1 cellular context compared by ENCODE assay signal in genomic region chr1:154741747-154742495, GRCh38.
TF ChIP-seq lines count a peak whose summit lies in the region.

No MANE protein-coding gene starts in this region.

TF ChIP-seq in HepG2, 621 proteins besides CTCF, POLR2A, EP300 and RAD21 (continued from another document and continues in another):
- TF ChIP-seq HNF1A (IDR thresholded peaks at IDR 0.05; ENCODE audit: low read depth) (no peak), HNF1A (CRISPR knock-in tag; IDR thresholded peaks at IDR 0.05; ENCODE audit: borderline replicate concordance) (no peak), BRD4 (CRISPR knock-in tag; IDR thresholded peaks at IDR 0.05) (no peak), NCOR1 (IDR thresholded peaks at IDR 0.05; ENCODE audit: borderline replicate concordance, low read length) (no peak), TEF (CRISPR knock-in tag; IDR thresholded peaks at IDR 0.05) (no peak), RFX5 (IDR thresholded peaks at IDR 0.05; ENCODE audit: low read depth, low read length) (no peak), AGO2 (optimal IDR thresholded peaks at IDR 0.05; ENCODE audit: low read depth, low read length) (no peak), ZNF781 (CRISPR knock-in tag; IDR thresholded peaks at IDR 0.05; ENCODE audit: borderline replicate concordance, not compliant biosample characterization) (no peak), TOPORS (CRISPR knock-in tag; IDR thresholded peaks at IDR 0.05) (no peak), WIZ (CRISPR knock-in tag; IDR thresholded peaks at IDR 0.05) (no peak), YY1 (IDR thresholded peaks at IDR 0.05; ENCODE audit: insufficient read depth, insufficient replicate concordance, low read depth, low read length) (no peak), CC2D1A (CRISPR knock-in tag; IDR thresholded peaks at IDR 0.05) (no peak), ZNF282 (IDR thresholded peaks at IDR 0.05; ENCODE audit: partially characterized antibody) (no peak), ZNF513 (CRISPR knock-in tag; conservative IDR thresholded peaks at IDR 0.05) (no peak), ESRRA (CRISPR knock-in tag; IDR thresholded peaks at IDR 0.05; ENCODE audit: low read depth) (no peak), ZBTB20 (CRISPR knock-in tag; IDR thresholded peaks at IDR 0.05; ENCODE audit: borderline replicate concordance, low read depth) (no peak), MEIS1 (CRISPR knock-in tag; IDR thresholded peaks at IDR 0.05; ENCODE audit: borderline replicate concordance) (no peak), ZBTB25 (CRISPR knock-in tag; IDR thresholded peaks at IDR 0.05) (no peak), TBX3 (IDR thresholded peaks at IDR 0.05; ENCODE audit: borderline replicate concordance) (no peak), ATRX (CRISPR knock-in tag; IDR thresholded peaks at IDR 0.05; ENCODE audit: borderline replicate concordance) (no peak), REPIN1 (CRISPR knock-in tag; IDR thresholded peaks at IDR 0.05; ENCODE audit: borderline replicate concordance, low read depth) (peak; percentile 27; the same call in 1 of the 2 replicates), ZFP36 (IDR thresholded peaks at IDR 0.05; ENCODE audit: borderline replicate concordance, low read depth, low read length, partially characterized antibody) (peak; percentile 17), MLX (CRISPR knock-in tag; IDR thresholded peaks at IDR 0.05) (no peak), GTF3A (CRISPR knock-in tag; conservative IDR thresholded peaks at IDR 0.05) (no peak), ZSCAN20 (CRISPR knock-in tag; IDR thresholded peaks at IDR 0.05; ENCODE audit: borderline replicate concordance) (no peak), ZNF678 (CRISPR knock-in tag; IDR thresholded peaks at IDR 0.05) (no peak), ATAD3A (CRISPR knock-in tag; IDR thresholded peaks at IDR 0.05) (no peak), ISX (CRISPR knock-in tag; conservative IDR thresholded peaks at IDR 0.05) (no peak), ETV5 (CRISPR knock-in tag; IDR thresholded peaks at IDR 0.05; ENCODE audit: borderline replicate concordance) (peak; percentile 62; the same call in 1 of the 2 replicates), FOXA3 (CRISPR knock-in tag; IDR thresholded peaks at IDR 0.05) (no peak), PHF20 (CRISPR knock-in tag; IDR thresholded peaks at IDR 0.05) (no peak), ZNF570 (CRISPR knock-in tag; IDR thresholded peaks at IDR 0.05; ENCODE audit: borderline replicate concordance) (no peak), MED1 (CRISPR knock-in tag; IDR thresholded peaks at IDR 0.05) (0 out of 2 replicates have a peak, but pooled peaks have one; percentile 41), ZNF335 (CRISPR knock-in tag; IDR thresholded peaks at IDR 0.05) (no peak), KDM2A (CRISPR knock-in tag; IDR thresholded peaks at IDR 0.05; ENCODE audit: borderline replicate concordance, low read depth) (peak; percentile 51; the same call in 1 of the 2 replicates), CREB3 (CRISPR knock-in tag; IDR thresholded peaks at IDR 0.05) (no peak), ETS1 (CRISPR knock-in tag; IDR thresholded peaks at IDR 0.05) (no peak), KDM1A (CRISPR knock-in tag; IDR thresholded peaks at IDR 0.05) (no peak), SIN3A (IDR thresholded peaks at IDR 0.05; ENCODE audit: borderline replicate concordance, low read depth, low read length) (no peak), FOXK2 (IDR thresholded peaks at IDR 0.05) (no peak), ZNF782 (CRISPR knock-in tag; IDR thresholded peaks at IDR 0.05; ENCODE audit: borderline replicate concordance) (no peak), ZNF644 (CRISPR knock-in tag; IDR thresholded peaks at IDR 0.05; ENCODE audit: low read depth) (no peak), NFKBIZ (CRISPR knock-in tag; IDR thresholded peaks at IDR 0.05) (no peak), ZNF484 (CRISPR knock-in tag; IDR thresholded peaks at IDR 0.05; ENCODE audit: borderline replicate concordance, low read depth) (no peak), GATA4 (IDR thresholded peaks at IDR 0.05; ENCODE audit: borderline replicate concordance, low read depth) (no peak), JUND (CRISPR knock-in tag; IDR thresholded peaks at IDR 0.05) (no peak), SP2 (CRISPR knock-in tag; IDR thresholded peaks at IDR 0.05) (0 out of 2 replicates have a peak, but pooled peaks have one; percentile 31), PLRG1 (conservative IDR thresholded peaks at IDR 0.05) (no peak), ZNF564 (CRISPR knock-in tag; IDR thresholded peaks at IDR 0.05) (no peak), CEBPG (CRISPR knock-in tag; IDR thresholded peaks at IDR 0.05) (no peak), HOXA7 (CRISPR knock-in tag; IDR thresholded peaks at IDR 0.05) (no peak), ZNF318 (CRISPR knock-in tag; IDR thresholded peaks at IDR 0.05) (no peak)
